Comparison of ENCODE assay signal across 8 cellular contexts in genomic region chr11:47552581-47553416, GRCh38. TPM values are rescaled to one million over a fixed set of nuclear protein-coding genes. Genes with fewer than 3 reads are reported as not detected.
A peak's percentile ranks its signal among the peaks of the same experiment; 100 is the strongest.
DNase-seq lines count a peak whose midpoint lies in the region; ATAC-seq, FAIRE-seq and TF ChIP-seq lines count a peak whose summit lies in the region.

Gene CELF1, minus strand, starts transcription at chr11:47553132. Its CDS starts 53,609 bp downstream, at chr11:47499523.

- peak within 1 kb of the TSS; percentile 99 for H2AFZ ChIP-seq in H1 (ENCODE audit: low read length)

- H4K8ac ChIP-seq in H1 (ENCODE audit: extremely low read depth, insufficient read depth, low read length) (peak within 1 kb of the TSS; percentile 97; the same call in 1 of the 2 replicates), mesendoderm (ENCODE audit: low read depth, low read length) (peak within 1 kb of the TSS; percentile 7)

- H3K18ac ChIP-seq in H1 (ENCODE audit: extremely low read depth, low read length) (peak within 1 kb of the TSS; percentile 82), mesendoderm (ENCODE audit: low read length) (peak within 1 kb of the TSS; percentile 94)

- peak within 1 kb of the TSS; percentile 85 for H3K27ac Mint-ChIP-seq in Calu3 (ENCODE audit: unreplicated experiment)

- no peak for FAIRE-seq in H1 (lab: Jason Lieb, UNC)

- H4K5ac ChIP-seq in H1 (ENCODE audit: insufficient read length, low read depth, low read length) (peak within 1 kb of the TSS; percentile 91), mesendoderm (ENCODE audit: low read length) (no peak within 1 kb of the TSS)

- TF ChIP-seq RAD21 in H1 (IDR thresholded peaks at IDR 0.05 in 1 of 2, conservative IDR thresholded peaks at IDR 0.05 in 1 of 2; ENCODE audit: low read depth in 2 of 2, low read length in 2 of 2) = peak; percentile 35 to 53; a peak in 3 of 4 replicates

- intact Hi-C loops in Calu3 (cut with micrococcal nuclease; ENCODE audit: unreplicated experiment) = loop anchor here (5.0 kb wide), 1 partner anchor 45 kb away; no protein-coding TSS in a partner anchor

- no TSS peak for BruUV-seq in Calu3 (replicated peaks; lab: Mats Ljungman, UMichigan)

- peak in 1 of 2 experiments; percentile 71; a peak in 2 of 3 replicates for TF ChIP-seq POLR2A in H1 (IDR thresholded peaks at IDR 0.05; ENCODE audit: control extremely low read depth in 1 of 2, low read depth in 2 of 2, low read length in 2 of 2)

- H3K4me1 Mint-ChIP-seq in Calu3 (ENCODE audit: low read depth, unreplicated experiment) = peaks cover 14% of the 10 kb centered on the region

- DNase-seq in Calu3 = peak; percentile 94
- DNase-seq in HUDEP-2 (lab: John Stamatoyannopoulos, UW; ENCODE audit: unreplicated experiment in 76 of 76) = peak in 74 of 76 experiments; percentile 24 to 90 (median 79)
- peak; percentile 89 for DNase-seq in NOMO-1 treated with DMSO at 0.1 percent for 48 hours (lab: John Stamatoyannopoulos, UW; ENCODE audit: unreplicated experiment)
- DNase-seq in activated CD8-positive, alpha-beta memory T cell treated with anti-CD3 and anti-CD28 coated beads for 48 hours (ENCODE audit: low read depth in 2 of 3, low spot score in 2 of 3) = peak; percentile 78 to 87 (median 79)
- peak; percentile 80 to 91 for DNase-seq in H1 (ENCODE audit: low read depth in 1 of 2, low spot score in 2 of 2)
- peak; percentile 95 for DNase-seq in mesendoderm
- peak; percentile 79 for DNase-seq in stimulated activated CD8-positive, alpha-beta memory T cell treated with anti-CD3 and anti-CD28 coated beads, Interleukin-15, amount 100 ng/mL, for 1 hour (ENCODE audit: low read depth)

- H3K27me3 ChIP-seq in H1 (replicated peaks in 1 of 4; ENCODE audit: control insufficient read depth in 3 of 4, extremely low read depth in 1 of 4, insufficient read depth in 3 of 4, low read length in 3 of 4) (no peaks in the 10 kb centered on the region), mesendoderm (ENCODE audit: insufficient read depth, low read length, poor library complexity) (no peaks in the 10 kb centered on the region)

- WGBS in H1 (ENCODE audit: extremely low coverage in 1 of 2, insufficient coverage in 1 of 2, insufficient read length in 1 of 2, insufficient replicate concordance in 2 of 2, low coverage in 1 of 2, low lambda C conversion rate in 2 of 2, missing lambda C conversion rate in 1 of 2), 2 experiments = 2% methylated on average over 31 of the region's 88 CpGs; no CpG with 5 or more reads in 1 of the 2 experiments
- WGBS in mesendoderm (ENCODE audit: extremely low coverage, insufficient coverage, low lambda C conversion rate) = no CpG with 5 or more reads among the region's 88 CpGs

- H3K4me2 ChIP-seq in H1 (ENCODE audit: insufficient read depth in 1 of 2, low read depth in 2 of 2, low read length in 2 of 2) (peak within 1 kb of the TSS; percentile 73 to 98), mesendoderm (ENCODE audit: low read length) (peak within 1 kb of the TSS; percentile 53)

- peak within 1 kb of the TSS; percentile 96 for H2AK5ac ChIP-seq in H1 (ENCODE audit: low read depth, low read length)
- peak within 1 kb of the TSS; percentile 28 for H2AK5ac ChIP-seq in mesendoderm (ENCODE audit: low read length)

- peak; percentile 90 for ATAC-seq in GM21381 (IDR thresholded peaks at IDR 0.05; ENCODE audit: unreplicated experiment)

- H3K36me3 ChIP-seq in H1 (ENCODE audit: control insufficient read depth in 2 of 4, insufficient read depth in 4 of 4, low read length in 3 of 4) = peaks cover 0 to 6% (median 0%) of the 10 kb centered on the region in 4 experiments; a peak in 1 of 8 replicates
- H3K36me3 ChIP-seq in mesendoderm (ENCODE audit: control insufficient read depth, insufficient read depth, low read length) = no peaks in the 10 kb centered on the region

- H3K23ac ChIP-seq in H1 (ENCODE audit: insufficient read length) (no peak within 1 kb of the TSS), mesendoderm (ENCODE audit: low read length) (peak within 1 kb of the TSS; percentile 83)

- peaks cover 40% of the 10 kb centered on the region for H3K36me3 Mint-ChIP-seq in Calu3 (ENCODE audit: insufficient read depth, unreplicated experiment)

- H3K79me2 ChIP-seq in H1 (ENCODE audit: control insufficient read depth in 1 of 2, insufficient read depth in 2 of 2, low read length in 2 of 2) = peaks cover 37 to 49% of the 10 kb centered on the region in 2 experiments
- H3K79me2 ChIP-seq in mesendoderm (ENCODE audit: control insufficient read depth, insufficient read depth, low read length) = peaks cover 48% of the 10 kb centered on the region

- H3K9ac ChIP-seq in H1 (replicated peaks in 1 of 4; ENCODE audit: extremely low read depth in 1 of 4, low read depth in 3 of 4, low read length in 3 of 4) (peak within 1 kb of the TSS; percentile 79 to 91 (median 86)), mesendoderm (ENCODE audit: low read length) (peak within 1 kb of the TSS; percentile 88)

- POLR2A ChIA-PET in H1 (lab: Charles Lee; ENCODE audit: partially characterized antibody) = interaction anchor here (0.6 to 5.0 kb wide), 22 partner anchors 8 to 98 kb away, joined by 3 to 65 read pairs (median 5); partner anchors contain the start of genes KBTBD4, NDUFS3 and PTPMT1

- peak within 1 kb of the TSS; percentile 92 for H3K4ac ChIP-seq in H1 (replicated peaks; ENCODE audit: insufficient read length, low read depth, low read length)
- peak within 1 kb of the TSS; percentile 96 for H3K4ac ChIP-seq in mesendoderm (ENCODE audit: low read depth, low read length)

- no peaks in the 10 kb centered on the region for H3K27me3 Mint-ChIP-seq in Calu3 (ENCODE audit: unreplicated experiment)

- no peaks in the 10 kb centered on the region for H3K9me3 Mint-ChIP-seq in Calu3 (ENCODE audit: low read depth, unreplicated experiment)

- H2BK120ac ChIP-seq in H1 (replicated peaks; ENCODE audit: low read depth, low read length) (peak within 1 kb of the TSS; percentile 86), mesendoderm (ENCODE audit: low read depth, low read length) (no peak within 1 kb of the TSS)

- peak within 1 kb of the TSS; percentile 0 for H3K14ac ChIP-seq in H1 (ENCODE audit: insufficient read length)

- H3K4me1 ChIP-seq in H1 (replicated peaks in 1 of 4; ENCODE audit: control insufficient read depth in 3 of 4, insufficient read depth in 4 of 4, low read length in 3 of 4) (peaks cover 0 to 2% (median 0%) of the 10 kb centered on the region in 4 experiments; a peak in 1 of 7 replicates), mesendoderm (ENCODE audit: control insufficient read depth, low read depth, low read length) (no peaks in the 10 kb centered on the region)

- H3K4me3 Mint-ChIP-seq in Calu3 (ENCODE audit: low read depth, unreplicated experiment) = peak within 1 kb of the TSS; percentile 90

- peak within 1 kb of the TSS; percentile 84 for H3K27ac ChIP-seq in H1 (ENCODE audit: low read depth, low read length)
- H3K27ac ChIP-seq in mesendoderm (ENCODE audit: low read depth, low read length) = peak within 1 kb of the TSS; percentile 90

- H4K91ac ChIP-seq in H1 (replicated peaks; ENCODE audit: insufficient read length, low read length) = peak within 1 kb of the TSS; percentile 69

- H3K9me3 ChIP-seq in H1 (ENCODE audit: insufficient read depth in 2 of 2, low read depth in 1 of 2, low read length in 1 of 2) = no peaks in the 10 kb centered on the region

- peaks cover 3% of the 10 kb centered on the region; the same call in 1 of the 2 replicates for H3K23me2 ChIP-seq in H1 (ENCODE audit: low read depth, low read length)

- peak within 1 kb of the TSS; percentile 80 for H2BK12ac ChIP-seq in H1 (ENCODE audit: low read depth, low read length)

- H2BK5ac ChIP-seq in H1 (ENCODE audit: low read depth, low read length) = peak within 1 kb of the TSS; percentile 96
- peak within 1 kb of the TSS; percentile 71 for H2BK5ac ChIP-seq in mesendoderm (ENCODE audit: low read length)

- H3K79me1 ChIP-seq in H1 (ENCODE audit: low read depth, low read length) = no peaks in the 10 kb centered on the region
- H3K79me1 ChIP-seq in mesendoderm (ENCODE audit: low read length) = no peaks in the 10 kb centered on the region

- no peak within 1 kb of the TSS for H2BK20ac ChIP-seq in H1 (ENCODE audit: low read length)

- TF ChIP-seq EP300 in H1 (IDR thresholded peaks at IDR 0.05; ENCODE audit: borderline replicate concordance in 1 of 2, low read depth in 2 of 2, low read length in 2 of 2) = peak in 1 of 2 experiments; percentile 38; a peak in 1 of 3 replicates

- H3K56ac ChIP-seq in H1 (replicated peaks; ENCODE audit: insufficient read length, low read depth, low read length) (peak within 1 kb of the TSS; percentile 89), mesendoderm (ENCODE audit: low read length) (peak within 1 kb of the TSS; percentile 98)

- peaks cover 12 to 19% of the 10 kb centered on the region in 2 experiments for H4K20me1 ChIP-seq in H1 (replicated peaks in 1 of 2; ENCODE audit: control insufficient read depth in 1 of 2, insufficient read depth in 2 of 2, low read length in 2 of 2)

- CTCF ChIA-PET in Calu3 (lab: Charles Lee) = interaction anchor here (0.6 to 1.7 kb wide), 9 partner anchors 12 to 736 kb away, joined by 3 to 7 read pairs (median 4); partner anchors contain the start of gene PTPMT1
- CTCF ChIA-PET in H1 (lab: Charles Lee; ENCODE audit: partially characterized antibody) = interaction anchor here (0.6 to 2.3 kb wide), 15 partner anchors 9 to 140 kb away, joined by 3 to 25 read pairs (median 4); partner anchors contain the start of genes KBTBD4 and NDUFS3

- TF ChIP-seq CTCF in Calu3 (IDR thresholded peaks at IDR 0.05; ENCODE audit: unreplicated experiment) (peak; percentile 82), H1 (IDR thresholded peaks at IDR 0.05; ENCODE audit: control extremely low read depth in 1 of 3, insufficient read depth in 1 of 3, low read depth in 1 of 3, low read length in 3 of 3) (peak; percentile 75 to 88 (median 84))

- H2BK15ac ChIP-seq in H1 (ENCODE audit: low read length) (peak within 1 kb of the TSS; percentile 81; the same call in 1 of the 2 replicates), mesendoderm (replicated peaks; ENCODE audit: low read depth) (no peak within 1 kb of the TSS)

- H3K4me3 ChIP-seq in H1 (ENCODE audit: extremely low read depth in 1 of 4, insufficient read depth in 2 of 4, low read depth in 3 of 4, low read length in 4 of 4) = peak within 1 kb of the TSS; percentile 68 to 96 (median 86)
- peak within 1 kb of the TSS; percentile 89 for H3K4me3 ChIP-seq in mesendoderm (ENCODE audit: low read length)

TF ChIP-seq in H1, 55 proteins besides CTCF, POLR2A, EP300 and RAD21 (continues in another document):
- no peak for TF ChIP-seq CBX5 (IDR thresholded peaks at IDR 0.05; ENCODE audit: low read depth, low read length)

RNA-seq across cellular contexts. Expression of gene CELF1, which starts in this region (rescaled TPM):
- 150 and 157 TPM in 2 replicates for total RNA-seq in Calu3 (2022)
- 194 and 197 TPM in 2 replicates for total RNA-seq in H1 (2021; fragmentation: NEBNext Ultra II Directional; extraction: Animal tissue kit (Norgen Biotek cat#: 25700))
- polyA plus RNA-seq in H1 (2011; rRNA removed) = 114 and 131 TPM in 2 replicates
- 135 TPM for polyA plus RNA-seq in H1 (2011; cell fraction: cytosol; rRNA removed)
- polyA plus RNA-seq in H1 (2011; cell fraction: nucleus; rRNA removed) = 213 TPM
- polyA plus RNA-seq in H1 (2012, experiment 1 of 2) = 82.0 to 123 TPM (median 102 TPM) in 4 replicates
- polyA plus RNA-seq in H1 (2012, experiment 2 of 2) = 25.4 TPM
- 111 TPM for polyA plus RNA-seq in H1 (2013, experiment 1 of 2)
- 108 TPM for polyA plus RNA-seq in H1 (2013, experiment 2 of 2)
- polyA minus RNA-seq in H1 (2011; rRNA and poly(A)+ RNA removed) = 334 and 403 TPM in 2 replicates
- 111 TPM for polyA minus RNA-seq in H1 (2011; cell fraction: cytosol; rRNA and poly(A)+ RNA removed)
- polyA minus RNA-seq in H1 (2011; cell fraction: nucleus; rRNA and poly(A)+ RNA removed) = 192 TPM
- polyA plus RNA-seq in mesendoderm (2013, experiment 1 of 2) = 134 TPM
- polyA plus RNA-seq in mesendoderm (2013, experiment 2 of 2) = 128 TPM

Comparison
In these comparisons a context has a peak if more than half of its experiments do, and no peak if none do; other contexts are left out.
1. Peak in every context shown above with its lines: DNase-seq, ATAC-seq, H3K4me3 ChIP-seq and H3K27ac ChIP-seq.